ENCODE assay signal across 17 cellular contexts in the genomic region with DNA sequence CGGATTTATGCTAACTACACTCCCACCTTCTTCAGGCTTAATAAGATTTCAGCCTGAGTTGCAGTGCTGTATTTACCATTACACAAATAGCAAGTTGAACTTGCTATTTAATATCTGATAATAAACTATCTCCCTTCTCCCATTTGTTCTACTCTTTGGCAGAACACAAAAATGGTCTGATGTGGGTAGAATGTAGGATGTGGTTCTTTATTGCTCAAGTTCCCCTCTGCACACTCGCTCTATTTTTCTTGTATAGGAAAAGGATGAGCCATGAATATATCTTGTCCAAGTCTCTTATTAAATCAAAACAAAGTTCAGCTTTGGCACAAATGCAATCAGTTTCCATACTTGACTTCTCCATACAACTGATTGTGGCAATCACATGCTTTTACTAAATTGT. TPM values are rescaled to one million over a fixed set of nuclear protein-coding genes. Genes with fewer than 3 reads are reported as not detected.
DNase-seq lines count a peak whose midpoint lies in the region; ATAC-seq, FAIRE-seq and TF ChIP-seq lines count a peak whose summit lies in the region.
"Had no signal": no experiment of that assay in that cellular context is flagged by ENCODE, and none has a peak within 500 bp of the region (broad histone marks: within the 10 kb centered on the region; RNA-seq: fewer than 3 reads in every experiment).

No MANE protein-coding gene starts in this region.

- CTCF ChIA-PET in A549 (lab: Yijun Ruan, JAX) (interaction anchor here (1.1 kb wide), 1 partner anchor 11 kb away, joined by 3 read pairs; no protein-coding TSS in a partner anchor), Calu3 (lab: Charles Lee) (interaction anchor here (0.6 to 1.0 kb wide), 4 partner anchors 9 to 85 kb away, joined by 4 to 6 read pairs (median 4); partner anchors contain the start of gene KIF2A)

- H3K27ac Mint-ChIP-seq in Calu3 (ENCODE audit: unreplicated experiment) = peak overlapping the region; percentile 92
- H3K27ac Mint-ChIP-seq: activated B cell treated with CpG ODN at 0.5 μM for 24 hours; nephron progenitor cell; stimulated activated memory B cell treated with anti-CD40 and anti-IgM and Interleukin-4, amounts not matched to agents 10 μg/mL and 1 μg/mL and 100 μg/mL, for 72 hours had no signal

- no peaks in the 10 kb centered on the region for H3K9me3 ChIP-seq in A549
- no peaks in the 10 kb centered on the region for H3K9me3 ChIP-seq in OCI-LY3 (ENCODE audit: insufficient read depth, low read length)
- H3K9me3 ChIP-seq in colonic mucosa = no peaks in the 10 kb centered on the region
- H3K9me3 ChIP-seq: esophagus muscularis mucosa, HAP-1, sigmoid colon, SJCRH30 had no signal

- peaks cover 71% of the 10 kb centered on the region for H3K4me1 Mint-ChIP-seq in Calu3 (ENCODE audit: low read depth, unreplicated experiment)
- H3K4me1 Mint-ChIP-seq: activated B cell treated with CpG ODN at 0.5 μM for 24 hours had no signal

- peak overlapping the region; percentile 45; the same call in 1 of the 3 replicates for H3K4me2 ChIP-seq in A549
- H3K4me2 ChIP-seq in OCI-LY3 (ENCODE audit: low read length) = peak overlapping the region; percentile 63

- POLR2A ChIA-PET in A549 (lab: Yijun Ruan, JAX) = interaction anchor here (0.8 to 1.1 kb wide), 2 partner anchors 11 to 37 kb away, joined by 3 read pairs; partner anchors contain the start of gene KIF2A

- TF ChIP-seq EP300 in A549 (IDR thresholded peaks at IDR 0.05) = no peak

- H4K20me1 ChIP-seq in OCI-LY3 (ENCODE audit: insufficient read depth, low read length) = no peaks in the 10 kb centered on the region

- WGBS in A549 (ENCODE audit: missing lambda C conversion rate) = 64% methylated on average over 2 of the region's 2 CpGs

- H3K27me3 ChIP-seq in OCI-LY3 (ENCODE audit: low read depth, low read length) = no peaks in the 10 kb centered on the region
- H3K27me3 ChIP-seq in colonic mucosa = no peaks in the 10 kb centered on the region
- H3K27me3 ChIP-seq: esophagus muscularis mucosa, sigmoid colon, SJCRH30 had no signal

- peaks cover 6% of the 10 kb centered on the region for H3K36me3 Mint-ChIP-seq in Calu3 (ENCODE audit: insufficient read depth, unreplicated experiment)
- H3K36me3 Mint-ChIP-seq: stimulated activated memory B cell treated with anti-CD40 and anti-IgM and Interleukin-4, amounts not matched to agents 10 μg/mL and 1 μg/mL and 100 μg/mL, for 72 hours had no signal

- no peak for TF ChIP-seq RAD21 in A549 (conservative IDR thresholded peaks at IDR 0.05 in 1 of 2, IDR thresholded peaks at IDR 0.05 in 1 of 2)

- peak overlapping the region; percentile 55 for H3K4me3 Mint-ChIP-seq in Calu3 (ENCODE audit: low read depth, unreplicated experiment)
- H3K4me3 Mint-ChIP-seq: activated B cell treated with CpG ODN at 0.5 μM for 24 hours; nephron progenitor cell; stimulated activated memory B cell treated with anti-CD40 and anti-IgM and Interleukin-4, amounts not matched to agents 10 μg/mL and 1 μg/mL and 100 μg/mL, for 72 hours had no signal

- TF ChIP-seq POLR2A in A549 (IDR thresholded peaks at IDR 0.05; ENCODE audit: low read length) = no peak

- H3K9ac ChIP-seq in OCI-LY3 (ENCODE audit: low read length) (no peak overlapping the region; the same call in 1 of the 2 replicates), colonic mucosa (ENCODE audit: low read depth in 2 of 2, low read length in 2 of 2) (no peak overlapping the region)

- intact Hi-C loops in Calu3 (cut with micrococcal nuclease; ENCODE audit: unreplicated experiment) = loop anchor here (5.0 kb wide), 2 partner anchors 36 to 39 kb away; partner anchors contain the start of gene KIF2A
- intact Hi-C loops in colonic mucosa (cut with DNase I) = no loop called here

- DNase-seq in A549 (ENCODE audit: low read depth in 1 of 2, low spot score in 1 of 2) = no peak
- no peak for DNase-seq in Calu3
- no peak for DNase-seq in colonic mucosa
- DNase-seq in COLO668 (lab: John Stamatoyannopoulos, UW; ENCODE audit: unreplicated experiment) = no peak
- DNase-seq: activated B cell treated with CpG ODN at 0.5 μM for 24 hours; effector memory CD4-positive, alpha-beta T cell; NCI-H526 treated with DMSO at 0.1 percent for 48 hours; nephron progenitor cell; sigmoid colon; SJCRH30 had no signal

- TF ChIP-seq CTCF in A549 (IDR thresholded peaks at IDR 0.05) (no peak), Calu3 (IDR thresholded peaks at IDR 0.05; ENCODE audit: unreplicated experiment) (no peak), OCI-LY3 (IDR thresholded peaks at IDR 0.05; ENCODE audit: low read depth, low read length) (no peak), colonic mucosa (IDR thresholded peaks at IDR 0.05) (no peak)

- H3K79me2 ChIP-seq in OCI-LY3 (ENCODE audit: low read length) = no peaks in the 10 kb centered on the region

- no peak overlapping the region for H2AFZ ChIP-seq in OCI-LY3 (ENCODE audit: low read depth, low read length)

- H3K4me3 ChIP-seq in A549 (no peak overlapping the region), OCI-LY3 (ENCODE audit: low read length) (no peak overlapping the region), colonic mucosa (no peak overlapping the region)
- H3K4me3 ChIP-seq: esophagus muscularis mucosa, HAP-1, sigmoid colon, SJCRH30 had no signal

- no peak for ATAC-seq in A549
- no peak for ATAC-seq in HG02973 (IDR thresholded peaks at IDR 0.05; ENCODE audit: unreplicated experiment)
- ATAC-seq in HG02981 (IDR thresholded peaks at IDR 0.05; ENCODE audit: unreplicated experiment) = no peak
- ATAC-seq: stimulated activated memory B cell treated with anti-CD40 and anti-IgM and Interleukin-4, amounts not matched to agents 10 μg/mL and 1 μg/mL and 100 μg/mL, for 72 hours had no signal

- no peaks in the 10 kb centered on the region for H3K9me3 Mint-ChIP-seq in Calu3 (ENCODE audit: low read depth, unreplicated experiment)
- H3K9me3 Mint-ChIP-seq: activated B cell treated with CpG ODN at 0.5 μM for 24 hours, nephron progenitor cell had no signal

- BruUV-seq in Calu3 (replicated peaks; lab: Mats Ljungman, UMichigan) = no TSS peak

- H3K27ac ChIP-seq in A549 (no peak overlapping the region), OCI-LY3 (ENCODE audit: low read length) (no peak overlapping the region), colonic mucosa (peak overlapping the region; percentile 24)
- H3K27ac ChIP-seq: esophagus muscularis mucosa, sigmoid colon, SJCRH30 had no signal

- FAIRE-seq in A549 (lab: Jason Lieb, UNC) = no peak

- H3K36me3 ChIP-seq in OCI-LY3 (replicated peaks; ENCODE audit: low read depth, low read length) (no peaks in the 10 kb centered on the region), colonic mucosa (no peaks in the 10 kb centered on the region)
- H3K36me3 ChIP-seq: esophagus muscularis mucosa, HAP-1, sigmoid colon, SJCRH30 had no signal

- H3K4me1 ChIP-seq in A549 = peaks cover 14% of the 10 kb centered on the region
- H3K4me1 ChIP-seq in OCI-LY3 (ENCODE audit: low read length) = peaks cover 16% of the 10 kb centered on the region
- no peaks in the 10 kb centered on the region for H3K4me1 ChIP-seq in colonic mucosa
- H3K4me1 ChIP-seq: esophagus muscularis mucosa, HAP-1, sigmoid colon, SJCRH30 had no signal

- no peaks in the 10 kb centered on the region for H3K27me3 Mint-ChIP-seq in Calu3 (ENCODE audit: unreplicated experiment)
- H3K27me3 Mint-ChIP-seq: activated B cell treated with CpG ODN at 0.5 μM for 24 hours; activated naive CD8-positive, alpha-beta T cell; stimulated activated memory B cell treated with anti-CD40 and anti-IgM and Interleukin-4, amounts not matched to agents 10 μg/mL and 1 μg/mL and 100 μg/mL, for 72 hours had no signal

TF ChIP-seq in A549, 52 proteins besides CTCF, POLR2A, EP300 and RAD21:
- TF ChIP-seq SMC3 (IDR thresholded peaks at IDR 0.05) = no peak
- TF ChIP-seq ESRRA (IDR thresholded peaks at IDR 0.05; ENCODE audit: borderline replicate concordance, low read length) = no peak
- TF ChIP-seq RARB (CRISPR knock-in tag; IDR thresholded peaks at IDR 0.05) = no peak
- TF ChIP-seq HOXA7 (CRISPR knock-in tag; IDR thresholded peaks at IDR 0.05) = no peak
- TF ChIP-seq CHD2 (IDR thresholded peaks at IDR 0.05; ENCODE audit: low read length, partially characterized antibody) = no peak
- no peak for TF ChIP-seq RNF2 (IDR thresholded peaks at IDR 0.05; ENCODE audit: borderline replicate concordance, low read depth)

RNA-seq across cellular contexts. Expression of gene KIF2A, which starts 37.2 kb away (rescaled TPM):
- polyA plus RNA-seq in A549 (2011; rRNA removed) = 55.1 and 68.9 TPM in 2 replicates
- polyA plus RNA-seq in A549 (2012; cell fraction: cytosol; rRNA removed) = 14.0 and 16.6 TPM in 2 replicates
- 5.4 and 7.1 TPM in 2 replicates for polyA plus RNA-seq in A549 (2012; cell fraction: nucleus; rRNA removed)
- polyA plus RNA-seq in A549 (2017; fragmentation: RNase III; extraction: RNeasy Plus Mini Kit Qiagen cat#74134 plus additional on column Dnase treatment) = 44.5 to 47.1 TPM (median 46.6 TPM) in 3 replicates
- polyA minus RNA-seq in A549 (2011; rRNA and poly(A)+ RNA removed) = 28.2 and 29.4 TPM in 2 replicates
- 76.9 and 81.4 TPM in 2 replicates for total RNA-seq in Calu3 (2022)
- total RNA-seq in colonic mucosa = 10 to 100 TPM; 30.8 to 43.4 TPM
